Comparison of ENCODE assay signal across 23 cellular contexts in the genomic region with DNA sequence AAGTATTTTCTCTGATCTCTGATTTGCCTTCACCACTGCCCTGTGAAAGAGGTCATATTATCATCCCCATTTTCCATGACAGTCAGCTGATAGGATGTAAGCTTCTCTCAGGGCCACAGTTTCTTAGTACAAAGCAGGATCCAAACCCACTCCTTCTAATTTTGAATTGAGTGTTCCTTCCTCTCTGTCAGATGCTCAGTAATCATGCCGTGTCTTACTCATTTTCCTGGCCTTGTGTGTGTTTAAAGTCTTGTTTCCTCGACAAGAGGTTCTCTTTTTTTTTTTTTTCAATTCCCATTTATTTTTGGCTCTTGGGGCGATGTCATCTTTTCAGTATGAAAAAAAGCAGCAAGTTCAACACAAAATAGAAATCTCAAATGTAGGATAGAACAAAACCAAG.
DNase-seq lines count a peak whose midpoint lies in the region; ATAC-seq and TF ChIP-seq lines count a peak whose summit lies in the region.
"Had no signal": no experiment of that assay in that cellular context is flagged by ENCODE, and none has a peak within 500 bp of the region (broad histone marks: within the 10 kb centered on the region; RNA-seq: fewer than 3 reads in every experiment).

No MANE protein-coding gene starts in this region.

- no peak for ATAC-seq in stimulated activated naive CD8-positive, alpha-beta T cell treated with anti-CD3 and anti-CD28 coated beads, Interleukin-15, amount 100 ng/mL, for 72 hours
- ATAC-seq in GM18861 (IDR thresholded peaks at IDR 0.05; ENCODE audit: unreplicated experiment), result no peak
- ATAC-seq: activated CD4-positive, CD25-positive, alpha-beta regulatory T cell treated with anti-CD3 and anti-CD28 coated beads, Interleukin-2, amount 50 U/mL, for 24 hours had no signal

- no peaks in the 10 kb centered on the region for H3K9me3 Mint-ChIP-seq in stimulated activated naive CD8-positive, alpha-beta T cell treated with anti-CD3 and anti-CD28 coated beads, Interleukin-15, Interleukin-2, amounts not matched to agents 100 ng/mL and 50 ng/mL, for 24 hours
- no peaks in the 10 kb centered on the region for H3K9me3 Mint-ChIP-seq in stimulated activated naive CD8-positive, alpha-beta T cell treated with anti-CD3 and anti-CD28 coated beads, Interleukin-15, amount 100 ng/mL, for 72 hours
- H3K9me3 Mint-ChIP-seq in activated T-helper 2 cell treated with anti-CD3 and anti-CD28 coated beads, Interferon-gamma antibody, Interleukin-2, Interleukin-4, amounts not matched to agents 10 μg/mL and 5 μg/mL and 100 μg/mL, durations not matched to agents 14 hours and 24 hours and 36 hours, result no peaks in the 10 kb centered on the region
- H3K9me3 Mint-ChIP-seq: activated naive CD4-positive, alpha-beta T cell treated with anti-CD3 and anti-CD28 coated beads, Interleukin-2, amount 50 U/mL, for 24 hours; nephron progenitor cell had no signal

- no peak overlapping the region for H3K4me3 Mint-ChIP-seq in stimulated activated naive CD8-positive, alpha-beta T cell treated with anti-CD3 and anti-CD28 coated beads, Interleukin-15, Interleukin-2, amounts not matched to agents 100 ng/mL and 50 ng/mL, for 24 hours
- no peak overlapping the region for H3K4me3 Mint-ChIP-seq in stimulated activated naive CD8-positive, alpha-beta T cell treated with anti-CD3 and anti-CD28 coated beads, Interleukin-15, amount 100 ng/mL, for 72 hours
- H3K4me3 Mint-ChIP-seq in activated T-helper 2 cell treated with anti-CD3 and anti-CD28 coated beads, Interferon-gamma antibody, Interleukin-2, Interleukin-4, amounts not matched to agents 10 μg/mL and 5 μg/mL and 100 μg/mL, durations not matched to agents 14 hours and 24 hours and 36 hours (ENCODE audit: low read depth), result no peak overlapping the region
- H3K4me3 Mint-ChIP-seq: activated naive CD4-positive, alpha-beta T cell treated with anti-CD3 and anti-CD28 coated beads, Interleukin-2, amount 50 U/mL, for 24 hours; nephron progenitor cell had no signal

- H3K4me3 ChIP-seq in fibroblast of the aortic adventitia (ENCODE audit: low read depth, low read length), result no peak overlapping the region
- H3K4me3 ChIP-seq: PC-9, right lobe of liver, thyroid gland had no signal

- peak overlapping the region; percentile 23 for H3K27ac Mint-ChIP-seq in stimulated activated naive CD8-positive, alpha-beta T cell treated with anti-CD3 and anti-CD28 coated beads, Interleukin-15, Interleukin-2, amounts not matched to agents 100 ng/mL and 50 ng/mL, for 24 hours
- H3K27ac Mint-ChIP-seq in stimulated activated naive CD8-positive, alpha-beta T cell treated with anti-CD3 and anti-CD28 coated beads, Interleukin-15, amount 100 ng/mL, for 72 hours, result peak overlapping the region in 1 of 2 donors; percentile 83
- H3K27ac Mint-ChIP-seq in activated T-helper 2 cell treated with anti-CD3 and anti-CD28 coated beads, Interferon-gamma antibody, Interleukin-2, Interleukin-4, amounts not matched to agents 10 μg/mL and 5 μg/mL and 100 μg/mL, durations not matched to agents 14 hours and 24 hours and 36 hours, result peak overlapping the region; percentile 0
- H3K27ac Mint-ChIP-seq: activated naive CD4-positive, alpha-beta T cell treated with anti-CD3 and anti-CD28 coated beads, Interleukin-2, amount 50 U/mL, for 24 hours; nephron progenitor cell had no signal

- H3K4me1 Mint-ChIP-seq in stimulated activated naive CD8-positive, alpha-beta T cell treated with anti-CD3 and anti-CD28 coated beads, Interleukin-15, Interleukin-2, amounts not matched to agents 100 ng/mL and 50 ng/mL, for 24 hours (ENCODE audit: low read depth), result peaks cover 12% of the 10 kb centered on the region
- peaks cover 7% of the 10 kb centered on the region for H3K4me1 Mint-ChIP-seq in stimulated activated naive CD8-positive, alpha-beta T cell treated with anti-CD3 and anti-CD28 coated beads, Interleukin-15, amount 100 ng/mL, for 72 hours
- H3K4me1 Mint-ChIP-seq in activated T-helper 2 cell treated with anti-CD3 and anti-CD28 coated beads, Interferon-gamma antibody, Interleukin-2, Interleukin-4, amounts not matched to agents 10 μg/mL and 5 μg/mL and 100 μg/mL, durations not matched to agents 14 hours and 24 hours and 36 hours (ENCODE audit: low read depth), result peaks cover 14% of the 10 kb centered on the region

- TF ChIP-seq CTCF in fibroblast of the aortic adventitia (IDR thresholded peaks at IDR 0.05; ENCODE audit: insufficient read depth, low read length), result no peak

- no peaks in the 10 kb centered on the region for H3K36me3 Mint-ChIP-seq in stimulated activated naive CD8-positive, alpha-beta T cell treated with anti-CD3 and anti-CD28 coated beads, Interleukin-15, Interleukin-2, amounts not matched to agents 100 ng/mL and 50 ng/mL, for 24 hours (ENCODE audit: low read depth)
- H3K36me3 Mint-ChIP-seq in activated T-helper 2 cell treated with anti-CD3 and anti-CD28 coated beads, Interferon-gamma antibody, Interleukin-2, Interleukin-4, amounts not matched to agents 10 μg/mL and 5 μg/mL and 100 μg/mL, durations not matched to agents 14 hours and 24 hours and 36 hours (ENCODE audit: low read depth), result no peaks in the 10 kb centered on the region
- H3K36me3 Mint-ChIP-seq: activated naive CD4-positive, alpha-beta T cell treated with anti-CD3 and anti-CD28 coated beads, Interleukin-2, amount 50 U/mL, for 24 hours had no signal

- intact Hi-C loops in activated T-helper 2 cell treated with anti-CD3 and anti-CD28 coated beads, Interferon-gamma antibody, Interleukin-2, Interleukin-4, amounts not matched to agents 10 μg/mL and 5 μg/mL and 100 μg/mL, durations not matched to agents 14 hours and 24 hours and 36 hours (cut with micrococcal nuclease), result no loop called here

- no peaks in the 10 kb centered on the region for H3K27me3 Mint-ChIP-seq in stimulated activated naive CD8-positive, alpha-beta T cell treated with anti-CD3 and anti-CD28 coated beads, Interleukin-15, Interleukin-2, amounts not matched to agents 100 ng/mL and 50 ng/mL, for 24 hours
- no peaks in the 10 kb centered on the region for H3K27me3 Mint-ChIP-seq in stimulated activated naive CD8-positive, alpha-beta T cell treated with anti-CD3 and anti-CD28 coated beads, Interleukin-15, amount 100 ng/mL, for 72 hours
- H3K27me3 Mint-ChIP-seq in activated T-helper 2 cell treated with anti-CD3 and anti-CD28 coated beads, Interferon-gamma antibody, Interleukin-2, Interleukin-4, amounts not matched to agents 10 μg/mL and 5 μg/mL and 100 μg/mL, durations not matched to agents 14 hours and 24 hours and 36 hours (ENCODE audit: low read depth), result peaks cover 3% of the 10 kb centered on the region
- H3K27me3 Mint-ChIP-seq: activated naive CD4-positive, alpha-beta T cell treated with anti-CD3 and anti-CD28 coated beads, Interleukin-2, amount 50 U/mL, for 24 hours had no signal

- no peak for DNase-seq in stimulated activated naive CD8-positive, alpha-beta T cell treated with anti-CD3 and anti-CD28 coated beads, Interleukin-15, amount 100 ng/mL, for 72 hours
- no peak for DNase-seq in activated T-helper 2 cell treated with anti-CD3 and anti-CD28 coated beads, Interferon-gamma antibody, Interleukin-2, Interleukin-4, amounts not matched to agents 10 μg/mL and 5 μg/mL and 100 μg/mL, durations not matched to agents 14 hours and 24 hours and 36 hours (ENCODE audit: low spot score)
- DNase-seq in fibroblast of the aortic adventitia (ENCODE audit: low read depth) (peak; percentile 27), HCEC 1CT (no peak), SK-N-DZ (ENCODE audit: low spot score) (no peak), germinal center (ENCODE audit: low spot score) (no peak)
- DNase-seq: DMS 273 treated with DMSO at 0.1 percent for 48 hours; erythroblast; NCI-H146; NCI-H2171; NCI-H510A treated with DMSO at 0.1 percent for 48 hours; nephron progenitor cell; NK-92 treated with Interleukin-12 subunit alpha and Interleukin-12 subunit beta, amount 100 ng/mL, for 24 hours; PC-9; right lobe of liver; SHP77; stimulated activated CD4-positive, alpha-beta T cell treated with anti-CD3 and anti-CD28 coated beads, Interleukin-4, amount 100 ng/mL, for 4 hours; stimulated activated naive CD4-positive, alpha-beta T cell treated with Interleukin-2 at 50 U/mL for 16 hours; thyroid gland had no signal
